8 cellular contexts compared by ENCODE assay signal in genomic region chr7:93921190-93921585, GRCh38. TPM values are rescaled to one million over a fixed set of nuclear protein-coding genes. Genes with fewer than 3 reads are reported as not detected.
DNase-seq lines count a peak whose midpoint lies in the region; ATAC-seq and TF ChIP-seq lines count a peak whose summit lies in the region.

No MANE protein-coding gene starts in this region.

- TF ChIP-seq POLR2A in gastroesophageal sphincter (IDR thresholded peaks at IDR 0.05) = no peak

- TF ChIP-seq CTCF in GM12865 (IDR thresholded peaks at IDR 0.05; ENCODE audit: insufficient read depth, low read depth, low read length, missing control alignments) = no peak
- TF ChIP-seq CTCF in WI38 (IDR thresholded peaks at IDR 0.05; ENCODE audit: low read depth, low read length) = no peak
- no peak for TF ChIP-seq CTCF in gastroesophageal sphincter (IDR thresholded peaks at IDR 0.05)

- WGBS in gastroesophageal sphincter (ENCODE audit: low coverage in 1 of 2), 2 donors = 25 to 26% methylated on average over 8 of the region's 8 CpGs

- no peak for TF ChIP-seq EP300 in gastroesophageal sphincter (IDR thresholded peaks at IDR 0.05)

- ATAC-seq in gastroesophageal sphincter (no peak), GM18502 (IDR thresholded peaks at IDR 0.05; ENCODE audit: poor library complexity, unreplicated experiment) (no peak)

- H3K27ac ChIP-seq in gastroesophageal sphincter = peak overlapping the region; percentile 80 to 92 (median 89)

- peaks cover 0 to 52% (median 0%) of the 10 kb centered on the region in 3 donors for H3K4me1 ChIP-seq in gastroesophageal sphincter

- H3K4me3 ChIP-seq in GM12865 (ENCODE audit: low read depth, low read length) (peak overlapping the region; percentile 73), WI38 (ENCODE audit: low read depth, low read length) (peak overlapping the region; percentile 96), gastroesophageal sphincter (peak overlapping the region; percentile 69 to 74), skeletal muscle cell (ENCODE audit: low read depth, low read length) (peak overlapping the region; percentile 55)

- H3K27me3 ChIP-seq in gastroesophageal sphincter = no peaks in the 10 kb centered on the region

- DNase-seq in GM12865 (ENCODE audit: low read depth) = no peak
- DNase-seq in skeletal muscle cell (ENCODE audit: low read depth) = no peak
- no peak for DNase-seq in AML-193 (lab: John Stamatoyannopoulos, UW)
- no peak for DNase-seq in NCI-H446 treated with DMSO at 0.1 percent for 48 hours (lab: John Stamatoyannopoulos, UW)
- DNase-seq in activated CD8-positive, alpha-beta memory T cell treated with anti-CD3 and anti-CD28 coated beads for 24 hours = no peak

- H3K9me3 ChIP-seq in gastroesophageal sphincter = no peaks in the 10 kb centered on the region

- H3K36me3 ChIP-seq in gastroesophageal sphincter = peaks cover 0 to under 1% of the 10 kb centered on the region in 2 donors

RNA-seq across cellular contexts. Expression of gene GNG11, which starts 0.3 kb away (rescaled TPM):
- 10 to 100 TPM; 14.2 to 36.5 (median 26.1) TPM for total RNA-seq in gastroesophageal sphincter

RNA-seq across cellular contexts. Expression of gene GNGT1, which starts 14.8 kb away (rescaled TPM):
- total RNA-seq in gastroesophageal sphincter = not detected

RNA-seq across cellular contexts. Expression of gene TFPI2, which starts 30.6 kb away (rescaled TPM):
- total RNA-seq in gastroesophageal sphincter = 10 to 100 TPM in 1 of 4 donors, 1 to 10 TPM in 2, under 1 TPM in 1; 0.85 to 40.1 (median 5.6) TPM
